8 cellular contexts compared by ENCODE assay signal in the genomic region with DNA sequence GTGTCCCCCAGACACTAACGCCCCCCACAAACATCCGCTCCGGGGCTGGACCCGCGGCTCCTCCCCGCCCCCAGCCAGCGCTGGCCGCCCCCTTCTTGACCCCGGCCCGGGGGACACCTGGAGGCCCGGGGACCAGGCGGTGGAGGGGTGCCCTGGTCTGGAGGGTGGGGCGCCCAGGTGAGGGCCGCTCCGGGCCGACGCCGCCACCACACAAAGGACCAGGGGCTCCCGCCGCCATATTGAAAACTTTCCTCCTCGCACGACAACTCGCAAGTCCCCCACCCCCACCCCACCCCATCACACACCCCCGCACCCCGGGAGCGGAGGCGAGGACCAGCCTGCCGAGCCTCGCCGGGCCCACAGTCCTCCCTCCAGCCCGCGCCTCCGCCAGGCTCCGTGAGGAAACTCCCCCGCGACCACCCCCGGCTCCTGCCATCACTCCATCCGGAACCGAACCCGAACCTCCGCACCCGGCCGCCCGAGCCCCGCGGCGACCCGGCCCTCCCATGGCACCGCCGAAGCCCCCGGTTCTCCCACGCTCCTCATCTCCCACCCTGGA. TPM values are rescaled to one million over a fixed set of nuclear protein-coding genes. Genes with fewer than 3 reads are reported as not detected.
DNase-seq lines count a peak whose midpoint lies in the region; ATAC-seq and TF ChIP-seq lines count a peak whose summit lies in the region.

No MANE protein-coding gene starts in this region.

- peak overlapping the region; percentile 68 to 94 (median 90) for H3K27ac ChIP-seq in gastroesophageal sphincter
- H3K27ac ChIP-seq in urinary bladder (ENCODE audit: low read depth), result peak overlapping the region; percentile 84

- peak overlapping the region; percentile 98 for H3K9ac ChIP-seq in NT2/D1 (ENCODE audit: insufficient read length, low read depth)

- TF ChIP-seq CTCF in GM10266 (IDR thresholded peaks at IDR 0.05; ENCODE audit: control insufficient read depth, insufficient read depth, low read depth, missing control alignments), result no peak
- no peak for TF ChIP-seq CTCF in gastroesophageal sphincter (IDR thresholded peaks at IDR 0.05)
- no peak for TF ChIP-seq CTCF in omental fat pad (IDR thresholded peaks at IDR 0.05)

- WGBS in gastroesophageal sphincter (ENCODE audit: low coverage in 1 of 2), 2 donors, result 0% methylated on average over 2 of the region's 52 CpGs; no CpG with 5 or more reads in 1 of the 2 donors
- WGBS in urinary bladder, result under 1% methylated on average over 52 of the region's 52 CpGs

- TF ChIP-seq POLR2A in gastroesophageal sphincter (IDR thresholded peaks at IDR 0.05), result no peak

- H3K27me3 ChIP-seq in NT2/D1 (ENCODE audit: insufficient read depth, insufficient read length) (peaks cover 43% of the 10 kb centered on the region), gastroesophageal sphincter (no peaks in the 10 kb centered on the region)

- H3K4me1 ChIP-seq in NT2/D1 (ENCODE audit: insufficient read depth, insufficient read length) (peaks cover 7% of the 10 kb centered on the region), gastroesophageal sphincter (peaks cover 0 to 76% (median 18%) of the 10 kb centered on the region in 3 donors), urinary bladder (ENCODE audit: insufficient read depth) (no peaks in the 10 kb centered on the region)

- H3K9me3 ChIP-seq in NT2/D1 (ENCODE audit: insufficient read depth, low read length) (no peaks in the 10 kb centered on the region), gastroesophageal sphincter (no peaks in the 10 kb centered on the region)

- H3K4me3 ChIP-seq in NT2/D1 (ENCODE audit: insufficient read length, low read depth) (peak overlapping the region; percentile 93), gastroesophageal sphincter (peak overlapping the region; percentile 82 to 99), urinary bladder (ENCODE audit: low read depth, low read length) (peak overlapping the region; percentile 96)

- ATAC-seq in gastroesophageal sphincter, result no peak
- ATAC-seq in omental fat pad (ENCODE audit: low FRiP score), result peak; percentile 17
- no peak for ATAC-seq in HG03045 (IDR thresholded peaks at IDR 0.05; ENCODE audit: unreplicated experiment)
- no peak for ATAC-seq in HG02870 (IDR thresholded peaks at IDR 0.05; ENCODE audit: unreplicated experiment)

- DNase-seq in GM10266 (ENCODE audit: extremely low spot score), result peak; percentile 85
- DNase-seq in NT2/D1 (ENCODE audit: low read depth, low spot score), result no peak
- peak; percentile 23 for DNase-seq in activated gamma-delta T cell (lab: John Stamatoyannopoulos, UW)
- no peak for DNase-seq in omental fat pad (ENCODE audit: low spot score)

- no peak for TF ChIP-seq EP300 in gastroesophageal sphincter (IDR thresholded peaks at IDR 0.05)

- H3K36me3 ChIP-seq in NT2/D1 (ENCODE audit: insufficient read depth, insufficient read length, low read length), result no peaks in the 10 kb centered on the region
- no peaks in the 10 kb centered on the region for H3K36me3 ChIP-seq in gastroesophageal sphincter
- H3K36me3 ChIP-seq in urinary bladder (ENCODE audit: insufficient read depth), result no peaks in the 10 kb centered on the region

RNA-seq across cellular contexts. Expression of gene KDM5B, which starts 0.8 kb away (rescaled TPM):
- total RNA-seq in gastroesophageal sphincter (10 to 100 TPM; 29.2 to 41.4 (median 34.8) TPM), omental fat pad (10 to 100 TPM; 40.8 to 69.7 (median 45.7) TPM), urinary bladder (189 TPM)
- 16.8 TPM for polyA plus RNA-seq in urinary bladder

RNA-seq across cellular contexts. Expression of gene PCAT6, which starts 3.3 kb away (rescaled TPM):
- total RNA-seq in gastroesophageal sphincter (not detected), omental fat pad (not detected), urinary bladder (not detected)
- polyA plus RNA-seq in urinary bladder, result 2.5 TPM

Comparison
In these comparisons a context has a peak if more than half of its experiments do, and no peak if none do; other contexts are left out.
1. DNase-seq: peak in GM10266 (single experiment) and activated gamma-delta T cell (single experiment); none in NT2/D1 (single experiment) and omental fat pad (single experiment).
2. Peak in every context shown above with its lines, with median percentiles within 50 percentile points of each other: H3K4me3 ChIP-seq.